Comparison of ENCODE assay signal across 8 cellular contexts in genomic region chr2:190678444-190679162, GRCh38. TPM values are rescaled to one million over a fixed set of nuclear protein-coding genes. Genes with fewer than 3 reads are reported as not detected.
A peak's percentile ranks its signal among the peaks of the same experiment; 100 is the strongest.
DNase-seq lines count a peak whose midpoint lies in the region; ATAC-seq and TF ChIP-seq lines count a peak whose summit lies in the region.

No MANE protein-coding gene starts in this region.

- DNase-seq in EL (peak; percentile 12), choroid plexus epithelial cell (ENCODE audit: low read depth) (peak; percentile 73), occipital lobe (lab: John Stamatoyannopoulos, UW) (no peak), upper lobe of right lung (no peak), NCI-H187 treated with DMSO at 0.1 percent for 48 hours (lab: John Stamatoyannopoulos, UW) (no peak)
- peak; percentile 53 to 69 for DNase-seq in stimulated activated CD4-positive, alpha-beta T cell treated with anti-CD3 and anti-CD28 coated beads, Interleukin-15, amount 100 ng/mL, for 48 hours (ENCODE audit: low read depth in 2 of 2)

- H3K4me3 ChIP-seq in choroid plexus epithelial cell (ENCODE audit: low read depth, low read length) (peak overlapping the region; percentile 2), upper lobe of right lung (no peak overlapping the region)

- H3K9me3 ChIP-seq in upper lobe of right lung: no peaks in the 10 kb centered on the region

- H3K4me1 ChIP-seq in upper lobe of right lung: peaks cover 11% of the 10 kb centered on the region

- peaks cover 20% of the 10 kb centered on the region for H3K36me3 ChIP-seq in upper lobe of right lung

- TF ChIP-seq CTCF in choroid plexus epithelial cell (conservative IDR thresholded peaks at IDR 0.05; ENCODE audit: low read depth, low read length): no peak
- no peak for TF ChIP-seq CTCF in upper lobe of right lung (IDR thresholded peaks at IDR 0.05)

- intact Hi-C loops in upper lobe of right lung (cut with DNase I): no loop called here

- peak; percentile 57 for ATAC-seq in GM21423 (IDR thresholded peaks at IDR 0.05; ENCODE audit: unreplicated experiment)
- peak; percentile 64 for ATAC-seq in HG03571 (IDR thresholded peaks at IDR 0.05; ENCODE audit: unreplicated experiment)
- ATAC-seq in upper lobe of right lung: no peak

- no peaks in the 10 kb centered on the region for H3K27me3 ChIP-seq in upper lobe of right lung

- H3K27ac ChIP-seq in upper lobe of right lung: no peak overlapping the region

RNA-seq across cellular contexts. Expression of gene NAB1, which starts 29.7 kb away (rescaled TPM):
- total RNA-seq in occipital lobe (54.0 TPM), upper lobe of right lung (38.6 TPM)

Comparison
In these comparisons a context has a peak if more than half of its experiments do, and no peak if none do; other contexts are left out.
1. DNase-seq: peak in EL (single experiment), choroid plexus epithelial cell (single experiment) and stimulated activated CD4-positive, alpha-beta T cell treated with anti-CD3 and anti-CD28 coated beads, Interleukin-15, amount 100 ng/mL, for 48 hours (2 of 2); none in occipital lobe (single experiment), upper lobe of right lung (single experiment) and NCI-H187 treated with DMSO at 0.1 percent for 48 hours (single experiment).